In genomic region chr3:35078780-35079179, GRCh38 we compare ENCODE assay signal across 3 cellular contexts.
"Had no signal": no experiment of that assay in that cellular context is flagged by ENCODE, and none has a peak within 500 bp of the region (broad histone marks: within the 10 kb centered on the region; RNA-seq: fewer than 3 reads in every experiment).

No MANE protein-coding gene starts in this region.

- H3K4me3 ChIP-seq: GM12878 had no signal

- ATAC-seq: GM12878 had no signal

- DNase-seq: GDM1, GF-D8 had no signal
